Comparison of ENCODE assay signal across 17 cellular contexts in genomic region chr2:213101686-213102460, GRCh38. TPM values are rescaled to one million over a fixed set of nuclear protein-coding genes. Genes with fewer than 3 reads are reported as not detected.
A peak's percentile ranks its signal among the peaks of the same experiment; 100 is the strongest.
DNase-seq lines count a peak whose midpoint lies in the region; ATAC-seq and TF ChIP-seq lines count a peak whose summit lies in the region.
"Had no signal": no experiment of that assay in that cellular context is flagged by ENCODE, and none has a peak within 500 bp of the region (broad histone marks: within the 10 kb centered on the region; RNA-seq: fewer than 3 reads in every experiment).

No MANE protein-coding gene starts in this region.

- WGBS in adrenal gland, 4 donors: 89 to 91% (median 90%) methylated on average over 5 of the region's 5 CpGs

- H3K27ac ChIP-seq in CD4-positive, CD25-positive, alpha-beta regulatory T cell (ENCODE audit: insufficient read depth, low read length, poor library complexity, severe bottlenecking): peak overlapping the region; percentile 95
- H3K27ac ChIP-seq in adrenal gland: no peak overlapping the region
- H3K27ac ChIP-seq: thoracic aorta had no signal

- H3K36me3 ChIP-seq in CD4-positive, CD25-positive, alpha-beta regulatory T cell (ENCODE audit: control insufficient read depth, insufficient read depth, low read length): peaks cover 9% of the 10 kb centered on the region
- H3K36me3 ChIP-seq in mucosa of stomach (ENCODE audit: control insufficient read depth, insufficient read depth, low read length) (no peaks in the 10 kb centered on the region), adrenal gland (replicated peaks in 1 of 2) (no peaks in the 10 kb centered on the region)
- H3K36me3 ChIP-seq: thoracic aorta had no signal

- H3K9me3 ChIP-seq in CD4-positive, CD25-positive, alpha-beta regulatory T cell (ENCODE audit: control insufficient read depth in 2 of 2, low read length in 2 of 2): no peaks in the 10 kb centered on the region
- H3K9me3 ChIP-seq in mucosa of stomach (ENCODE audit: control insufficient read depth, low read length) (no peaks in the 10 kb centered on the region), adrenal gland (replicated peaks in 1 of 3) (no peaks in the 10 kb centered on the region)
- H3K9me3 ChIP-seq: SK-N-SH, thoracic aorta had no signal

- no peaks in the 10 kb centered on the region for H3K27me3 Mint-ChIP-seq in CD4-positive, CD25-positive, alpha-beta regulatory T cell
- H3K27me3 Mint-ChIP-seq in activated CD8-positive, alpha-beta T cell treated with anti-CD3 and anti-CD28 coated beads, Interleukin-2, amount 10 ng/mL, durations not matched to agents 7 days and 5 days (ENCODE audit: low read depth): no peaks in the 10 kb centered on the region

- no peak for TF ChIP-seq POLR2A in adrenal gland (IDR thresholded peaks at IDR 0.05)

- H3K4me1 ChIP-seq in CD4-positive, CD25-positive, alpha-beta regulatory T cell (ENCODE audit: control insufficient read depth, insufficient read depth, low read length, poor library complexity, severe bottlenecking): peaks cover 78% of the 10 kb centered on the region
- peaks cover 16% of the 10 kb centered on the region for H3K4me1 ChIP-seq in mucosa of stomach (ENCODE audit: control insufficient read depth, insufficient read depth, low read length)
- no peaks in the 10 kb centered on the region for H3K4me1 ChIP-seq in adrenal gland (replicated peaks in 1 of 2)

- POLR2A ChIA-PET in activated CD8-positive, alpha-beta T cell treated with anti-CD3 and anti-CD28 coated beads, Interleukin-2, amount 10 ng/mL, durations not matched to agents 7 days and 5 days (lab: Charles Lee): no interaction called here

- peak overlapping the region; percentile 80 to 84 (median 82) for H3K4me3 Mint-ChIP-seq in CD4-positive, CD25-positive, alpha-beta regulatory T cell
- peak overlapping the region; percentile 44 for H3K4me3 Mint-ChIP-seq in activated CD8-positive, alpha-beta T cell treated with anti-CD3 and anti-CD28 coated beads, Interleukin-2, amount 10 ng/mL, durations not matched to agents 7 days and 5 days

- H3K4me1 Mint-ChIP-seq in CD4-positive, CD25-positive, alpha-beta regulatory T cell: peaks cover 59 to 79% (median 64%) of the 10 kb centered on the region in 4 donors
- H3K4me1 Mint-ChIP-seq in activated CD8-positive, alpha-beta T cell treated with anti-CD3 and anti-CD28 coated beads, Interleukin-2, amount 10 ng/mL, durations not matched to agents 7 days and 5 days (ENCODE audit: low read depth): peaks cover 45% of the 10 kb centered on the region

- H3K36me3 Mint-ChIP-seq in CD4-positive, CD25-positive, alpha-beta regulatory T cell: peaks cover 20% of the 10 kb centered on the region
- H3K36me3 Mint-ChIP-seq in activated CD8-positive, alpha-beta T cell treated with anti-CD3 and anti-CD28 coated beads, Interleukin-2, amount 10 ng/mL, durations not matched to agents 7 days and 5 days (ENCODE audit: low read depth): peaks cover 19% of the 10 kb centered on the region

- no peaks in the 10 kb centered on the region for H3K9me3 Mint-ChIP-seq in CD4-positive, CD25-positive, alpha-beta regulatory T cell
- H3K9me3 Mint-ChIP-seq in activated CD8-positive, alpha-beta T cell treated with anti-CD3 and anti-CD28 coated beads, Interleukin-2, amount 10 ng/mL, durations not matched to agents 7 days and 5 days (ENCODE audit: insufficient read depth): peaks cover 2% of the 10 kb centered on the region

- CTCF ChIA-PET in activated CD8-positive, alpha-beta T cell treated with anti-CD3 and anti-CD28 coated beads, Interleukin-2, amount 10 ng/mL, durations not matched to agents 7 days and 5 days (lab: Charles Lee): interaction anchor here (1.1 to 1.6 kb wide), 3 partner anchors 10 to 52 kb away, joined by 3 to 7 read pairs (median 4); no protein-coding TSS in a partner anchor

- DNase-seq in CD4-positive, CD25-positive, alpha-beta regulatory T cell: peak in 1 of 3 donors; percentile 51
- DNase-seq in DMS153 (lab: John Stamatoyannopoulos, UW) (peak; percentile 12), kidney glomerular epithelial cell (lab: John Stamatoyannopoulos, UW) (no peak), NCI-H774 (lab: John Stamatoyannopoulos, UW) (no peak), adrenal gland (no peak), COR-L47 (lab: John Stamatoyannopoulos, UW) (no peak)
- DNase-seq in activated CD8-positive, alpha-beta T cell treated with anti-CD3 and anti-CD28 coated beads, Interleukin-2, amount 10 ng/mL, durations not matched to agents 7 days and 5 days: no peak
- DNase-seq: activated CD4-positive, alpha-beta T cell treated with anti-CD3 and anti-CD28 coated beads for 48 hours; amniotic stem cell; central memory CD4-positive, alpha-beta T cell; hippocampal formation; NCI-H82; occipital lobe; SK-N-SH had no signal

- no peak for TF ChIP-seq CTCF in adrenal gland (IDR thresholded peaks at IDR 0.05)

- no peaks in the 10 kb centered on the region for H3K27me3 ChIP-seq in CD4-positive, CD25-positive, alpha-beta regulatory T cell (ENCODE audit: control insufficient read depth, insufficient read depth, low read length)
- H3K27me3 ChIP-seq in mucosa of stomach (ENCODE audit: control insufficient read depth, insufficient read depth, low read length) (no peaks in the 10 kb centered on the region), adrenal gland (no peaks in the 10 kb centered on the region)

- H3K9ac ChIP-seq in mucosa of stomach (ENCODE audit: low read length): no peak overlapping the region
- H3K9ac ChIP-seq: SK-N-SH had no signal

- peak overlapping the region; percentile 90 for H3K4me3 ChIP-seq in CD4-positive, CD25-positive, alpha-beta regulatory T cell (ENCODE audit: low read depth, low read length)
- peak overlapping the region; percentile 17 for H3K4me3 ChIP-seq in mucosa of stomach (ENCODE audit: low read length)
- H3K4me3 ChIP-seq in adrenal gland: no peak overlapping the region
- H3K4me3 ChIP-seq: thoracic aorta had no signal

- ATAC-seq in CD4-positive, CD25-positive, alpha-beta regulatory T cell (ENCODE audit: low read depth in 2 of 2): peak; percentile 32 to 38
- ATAC-seq in activated CD8-positive, alpha-beta T cell treated with anti-CD3 and anti-CD28 coated beads, Interleukin-2, amount 10 ng/mL, durations not matched to agents 7 days and 5 days: peak; percentile 29
- ATAC-seq: sciatic nerve had no signal

- H3K27ac Mint-ChIP-seq in CD4-positive, CD25-positive, alpha-beta regulatory T cell: peak overlapping the region; percentile 86 to 99 (median 96)
- peak overlapping the region; percentile 59 for H3K27ac Mint-ChIP-seq in activated CD8-positive, alpha-beta T cell treated with anti-CD3 and anti-CD28 coated beads, Interleukin-2, amount 10 ng/mL, durations not matched to agents 7 days and 5 days

- intact Hi-C loops in adrenal gland (cut with DNase I): no loop called here

RNA-seq across cellular contexts. Expression of gene IKZF2, which starts 49.5 kb away (rescaled TPM):
- total RNA-seq in CD4-positive, CD25-positive, alpha-beta regulatory T cell: 225 TPM
- 10 to 100 TPM; 26.8 to 36.7 (median 33.7) TPM for polyA plus RNA-seq in CD4-positive, CD25-positive, alpha-beta regulatory T cell
- 10 to 100 TPM; 29.7 to 30.8 TPM for total RNA-seq in activated CD8-positive, alpha-beta T cell treated with anti-CD3 and anti-CD28 coated beads, Interleukin-2, amount 10 ng/mL, durations not matched to agents 7 days and 5 days
- 10 to 100 TPM in 3 of 8 donors, 1 to 10 TPM in 5; 1.4 to 18.9 (median 9.3) TPM for total RNA-seq in adrenal gland
- polyA plus RNA-seq in adrenal gland: 1 to 10 TPM in 1 of 3 donors, under 1 TPM in 2; 0.44 to 4.9 (median 0.97) TPM

Comparison
In these comparisons a context has a peak if more than half of its experiments do, and no peak if none do; other contexts are left out.
1. H3K4me3 ChIP-seq: peak in CD4-positive, CD25-positive, alpha-beta regulatory T cell (single experiment) and mucosa of stomach (single experiment); none in adrenal gland (0 of 4).